In genomic region chr7:128167316-128167691, GRCh38 we compare ENCODE assay signal across 8 cellular contexts.
DNase-seq lines count a peak whose midpoint lies in the region; ATAC-seq and TF ChIP-seq lines count a peak whose summit lies in the region.

No MANE protein-coding gene starts in this region.

- H3K27me3 ChIP-seq in Peyer's patch = peaks cover 0 to 29% of the 10 kb centered on the region in 2 donors
- H3K27me3 ChIP-seq in mesenchymal stem cell (ENCODE audit: control insufficient read depth in 1 of 2, insufficient read depth in 1 of 2, low read length in 2 of 2) = peaks cover 74 to 86% of the 10 kb centered on the region in 2 experiments
- H3K27me3 ChIP-seq in thymus (ENCODE audit: control insufficient read depth, insufficient read depth) = peaks cover 55% of the 10 kb centered on the region

- TF ChIP-seq POLR2A in Peyer's patch (IDR thresholded peaks at IDR 0.05) = no peak

- H3K4me1 ChIP-seq in Peyer's patch (peaks cover 0 to 24% (median 20%) of the 10 kb centered on the region in 4 donors), mesenchymal stem cell (ENCODE audit: control insufficient read depth, insufficient read depth, low read depth, low read length) (peaks cover 36% of the 10 kb centered on the region), thymus (ENCODE audit: control insufficient read depth, insufficient read depth, low read length) (no peaks in the 10 kb centered on the region)

- peak overlapping the region; percentile 32 for H3K9ac ChIP-seq in mesenchymal stem cell (ENCODE audit: low read length)

- no peak overlapping the region for H2BK120ac ChIP-seq in mesenchymal stem cell (ENCODE audit: low read depth, low read length)

- peak; percentile 35 for ATAC-seq in HG03354 (IDR thresholded peaks at IDR 0.05; ENCODE audit: poor library complexity, severe bottlenecking, unreplicated experiment)
- ATAC-seq in HG03135 (IDR thresholded peaks at IDR 0.05; ENCODE audit: unreplicated experiment) = no peak

- TF ChIP-seq CTCF in Peyer's patch (IDR thresholded peaks at IDR 0.05) = no peak

- no peak overlapping the region for H2BK12ac ChIP-seq in mesenchymal stem cell (ENCODE audit: low read length in 2 of 2)

- no peak overlapping the region for H4K91ac ChIP-seq in mesenchymal stem cell (ENCODE audit: low read length)

- no peak overlapping the region for H2BK5ac ChIP-seq in mesenchymal stem cell (ENCODE audit: low read depth, low read length, poor library complexity, severe bottlenecking)

- H3K4ac ChIP-seq in mesenchymal stem cell (ENCODE audit: low read depth in 1 of 2, low read length in 2 of 2) = no peak overlapping the region

- no peak overlapping the region for H4K8ac ChIP-seq in mesenchymal stem cell (ENCODE audit: low read length)

- H3K4me3 ChIP-seq in Peyer's patch = peak overlapping the region; percentile 24 to 47 (median 44)
- H3K4me3 ChIP-seq in mesenchymal stem cell (ENCODE audit: insufficient read depth in 1 of 2, low read depth in 1 of 2, low read length in 2 of 2) = peak overlapping the region; percentile 41 to 65
- H3K4me3 ChIP-seq in thymus (ENCODE audit: low read length) = peak overlapping the region; percentile 17

- H2AFZ ChIP-seq in mesenchymal stem cell (ENCODE audit: low read depth, low read length) = no peak overlapping the region

- DNase-seq in CD1c-positive myeloid dendritic cell (ENCODE audit: extremely low spot score) (peak; percentile 51), Peyer's patch (peak in 1 of 3 donors; percentile 45), dermis blood vessel endothelial cell (peak; percentile 33), mesenchymal stem cell (peak; percentile 79)
- DNase-seq in central memory CD4-positive, alpha-beta T cell = no peak

- no peaks in the 10 kb centered on the region for H3K79me1 ChIP-seq in mesenchymal stem cell (replicated peaks; ENCODE audit: low read length, poor library complexity, severe bottlenecking)

- no peaks in the 10 kb centered on the region for H3K36me3 ChIP-seq in Peyer's patch
- H3K36me3 ChIP-seq in mesenchymal stem cell (ENCODE audit: control insufficient read depth in 1 of 2, insufficient read depth in 2 of 2, low read depth in 1 of 2, low read length in 2 of 2) = no peaks in the 10 kb centered on the region
- H3K36me3 ChIP-seq in thymus (ENCODE audit: control insufficient read depth, insufficient read depth) = no peaks in the 10 kb centered on the region

- no peak overlapping the region for H3K14ac ChIP-seq in mesenchymal stem cell (ENCODE audit: low read length in 2 of 2)

- no peak overlapping the region for H3K23ac ChIP-seq in mesenchymal stem cell (ENCODE audit: low read length in 2 of 2)

- no peak overlapping the region for H3K27ac ChIP-seq in Peyer's patch
- no peak overlapping the region for H3K27ac ChIP-seq in mesenchymal stem cell (ENCODE audit: low read length, poor library complexity, severe bottlenecking)
- H3K27ac ChIP-seq in thymus (ENCODE audit: low read depth) = no peak overlapping the region

- under 1% methylated on average over 38 of the region's 38 CpGs for WGBS in mesenchymal stem cell
- 1% methylated on average over 38 of the region's 38 CpGs for WGBS in thymus

- no peak overlapping the region for H2BK15ac ChIP-seq in mesenchymal stem cell (ENCODE audit: low read depth, poor library complexity, severe bottlenecking)

- H3K4me2 ChIP-seq in mesenchymal stem cell (ENCODE audit: low read length, poor library complexity, severe bottlenecking) = peak overlapping the region; percentile 72

- H3K18ac ChIP-seq in mesenchymal stem cell (ENCODE audit: low read depth in 1 of 2, low read length in 2 of 2) = no peak overlapping the region

- H3K9me3 ChIP-seq in Peyer's patch (peaks cover 0 to 5% (median 0%) of the 10 kb centered on the region in 4 donors), mesenchymal stem cell (ENCODE audit: control insufficient read depth, low read length) (no peaks in the 10 kb centered on the region), thymus (ENCODE audit: control insufficient read depth) (peaks cover 2% of the 10 kb centered on the region)

- H2AK5ac ChIP-seq in mesenchymal stem cell (ENCODE audit: low read length, severe bottlenecking) = no peak overlapping the region
